Comparison of ENCODE assay signal across 10 cellular contexts in genomic region chr2:32948266-32948665, GRCh38. TPM values are rescaled to one million over a fixed set of nuclear protein-coding genes. Genes with fewer than 3 reads are reported as not detected.
A peak's percentile ranks its signal among the peaks of the same experiment; 100 is the strongest.
DNase-seq lines count a peak whose midpoint lies in the region; ATAC-seq and TF ChIP-seq lines count a peak whose summit lies in the region.
"Had no signal": no experiment of that assay in that cellular context is flagged by ENCODE, and none has a peak within 500 bp of the region (broad histone marks: within the 10 kb centered on the region; RNA-seq: fewer than 3 reads in every experiment).

No MANE protein-coding gene starts in this region.

- H3K27ac ChIP-seq in heart right ventricle (peak overlapping the region in 7 of 10 donors; percentile 84 to 94 (median 91)), mesendoderm (ENCODE audit: low read depth, low read length) (no peak overlapping the region), urinary bladder (ENCODE audit: low read depth) (no peak overlapping the region)

- H3K4me1 ChIP-seq in heart right ventricle, result peaks cover 0 to 47% (median 17%) of the 10 kb centered on the region in 9 donors
- no peaks in the 10 kb centered on the region for H3K4me1 ChIP-seq in mesendoderm (ENCODE audit: control insufficient read depth, low read depth, low read length)
- no peaks in the 10 kb centered on the region for H3K4me1 ChIP-seq in urinary bladder (ENCODE audit: insufficient read depth)
- H3K4me1 ChIP-seq: colonic mucosa had no signal

- DNase-seq in heart right ventricle, result no peak
- DNase-seq in Right ventricle myocardium superior, result no peak
- no peak for DNase-seq in mesendoderm
- DNase-seq in HT-29 (ENCODE audit: low spot score), result no peak
- DNase-seq: DMS79 had no signal

- H3K4me3 Mint-ChIP-seq in brain, result peak overlapping the region; percentile 84 to 90 (median 86)

- no peak overlapping the region for H4K8ac ChIP-seq in mesendoderm (ENCODE audit: low read depth, low read length)

- no peak overlapping the region for H3K23ac ChIP-seq in mesendoderm (ENCODE audit: low read length)

- no peak overlapping the region for H4K5ac ChIP-seq in mesendoderm (ENCODE audit: low read length)

- H2AK5ac ChIP-seq in mesendoderm (ENCODE audit: low read length), result no peak overlapping the region

- intact Hi-C loops in heart right ventricle (cut with DNase I), result loop anchor here in 8 of 10 donors (5.0 to 10.0 kb wide), 9 partner anchors 59 to 176 kb away; no protein-coding TSS in a partner anchor
- intact Hi-C loops in Right ventricle myocardium superior (cut with DNase I), result loop anchor here (5.0 kb wide), 2 partner anchors 84 to 166 kb away; no protein-coding TSS in a partner anchor

- H2BK120ac ChIP-seq in mesendoderm (ENCODE audit: low read depth, low read length), result no peak overlapping the region

- no peaks in the 10 kb centered on the region for H3K9me3 ChIP-seq in heart right ventricle
- H3K9me3 ChIP-seq: colonic mucosa had no signal

- H2BK5ac ChIP-seq in mesendoderm (ENCODE audit: low read length), result no peak overlapping the region

- H3K4ac ChIP-seq in mesendoderm (ENCODE audit: low read depth, low read length), result no peak overlapping the region

- H3K4me3 ChIP-seq in heart right ventricle, result peak overlapping the region; percentile 51 to 96 (median 73)
- peak overlapping the region; percentile 64 for H3K4me3 ChIP-seq in mesendoderm (ENCODE audit: low read length)
- peak overlapping the region; percentile 80 for H3K4me3 ChIP-seq in urinary bladder (ENCODE audit: low read depth, low read length)

- peaks cover 43% of the 10 kb centered on the region for H3K4me1 Mint-ChIP-seq in brain

- no peak for TF ChIP-seq CTCF in heart right ventricle (IDR thresholded peaks at IDR 0.05)
- TF ChIP-seq CTCF in brain (conservative IDR thresholded peaks at IDR 0.05), result no peak

- H3K27me3 ChIP-seq in heart right ventricle (peaks cover 0 to 66% (median 0%) of the 10 kb centered on the region in 7 donors), mesendoderm (ENCODE audit: insufficient read depth, low read length, poor library complexity) (no peaks in the 10 kb centered on the region)
- H3K27me3 ChIP-seq: colonic mucosa had no signal

- H3K9ac ChIP-seq in mesendoderm (ENCODE audit: low read length), result peak overlapping the region; percentile 80

- peaks cover 11% of the 10 kb centered on the region for H3K27me3 Mint-ChIP-seq in brain

- peak overlapping the region; percentile 91 for H3K56ac ChIP-seq in mesendoderm (ENCODE audit: low read length)

- H3K27ac Mint-ChIP-seq in brain, result peak overlapping the region; percentile 26 to 87 (median 84)

- peaks cover 0 to 2% (median 0%) of the 10 kb centered on the region in 5 experiments for H3K9me3 Mint-ChIP-seq in brain

- no peak overlapping the region for H2BK15ac ChIP-seq in mesendoderm (replicated peaks; ENCODE audit: low read depth)

- H3K36me3 Mint-ChIP-seq in brain, result no peaks in the 10 kb centered on the region

- no peaks in the 10 kb centered on the region for H3K36me3 ChIP-seq in heart right ventricle
- no peaks in the 10 kb centered on the region for H3K36me3 ChIP-seq in mesendoderm (ENCODE audit: control insufficient read depth, insufficient read depth, low read length)
- H3K36me3 ChIP-seq in urinary bladder (ENCODE audit: insufficient read depth), result no peaks in the 10 kb centered on the region
- H3K36me3 ChIP-seq: colonic mucosa had no signal

- H3K79me1 ChIP-seq in mesendoderm (ENCODE audit: low read length), result no peaks in the 10 kb centered on the region

- no peak for ATAC-seq in heart right ventricle
- no peak for ATAC-seq in Right ventricle myocardium superior (ENCODE audit: poor library complexity)
- no peak for ATAC-seq in HG03025 (IDR thresholded peaks at IDR 0.05; ENCODE audit: low FRiP score, unreplicated experiment)
- ATAC-seq in HG03469 (IDR thresholded peaks at IDR 0.05; ENCODE audit: unreplicated experiment), result no peak

- 43 to 58% methylated on average over 3 of the region's 3 CpGs for WGBS in heart right ventricle, 2 donors
- no CpG with 5 or more reads among the region's 3 CpGs for WGBS in mesendoderm (ENCODE audit: extremely low coverage, insufficient coverage, low lambda C conversion rate)
- 59% methylated on average over 3 of the region's 3 CpGs for WGBS in urinary bladder

- no peaks in the 10 kb centered on the region for H3K79me2 ChIP-seq in mesendoderm (ENCODE audit: control insufficient read depth, insufficient read depth, low read length)

- H3K4me2 ChIP-seq in mesendoderm (ENCODE audit: low read length), result peak overlapping the region; percentile 66

- H3K18ac ChIP-seq in mesendoderm (ENCODE audit: low read length), result no peak overlapping the region

RNA-seq across cellular contexts. Expression of gene LTBP1, which starts 1.5 kb away (rescaled TPM):
- total RNA-seq in heart right ventricle (100 to 1,000 TPM in 3 of 10 donors, 10 to 100 TPM in 7; 72.4 to 164 (median 90.3) TPM), Right ventricle myocardium superior (79.9 TPM), urinary bladder (175 TPM)
- polyA plus RNA-seq in heart right ventricle (10 to 100 TPM; 22.4 to 34.6 TPM), brain (ENCODE audit: insufficient read depth, low read depth, low replicate concordance) (9.8 TPM), urinary bladder (97.7 TPM)
- polyA plus RNA-seq in mesendoderm (2013, experiment 1 of 2), result 11.8 TPM
- polyA plus RNA-seq in mesendoderm (2013, experiment 2 of 2), result 11.8 TPM
- total RNA-seq in HT-29 (2014; rRNA removed; shearing (Covaris generic)), result 0.63 and 1.2 TPM in 2 replicates

Comparison
In these comparisons a context has a peak if more than half of its experiments do, and no peak if none do; other contexts are left out.
1. H3K27ac ChIP-seq: peak in heart right ventricle (7 of 10); none in mesendoderm (single experiment) and urinary bladder (single experiment).
2. RNA of gene LTBP1, which starts 1.5 kb away (total RNA-seq): 175 TPM in urinary bladder (single experiment), 72.4 to 164 TPM in heart right ventricle and 79.9 TPM in Right ventricle myocardium superior (single experiment); 0.63 to 1.2 TPM in HT-29; every median in the first group is over 10 times any median in the second.
3. Peak in every context shown above with its lines, with median percentiles within 50 percentile points of each other: H3K4me3 ChIP-seq.